ENCODE assay signal across 8 cellular contexts in genomic region chr15:70763950-70764730, GRCh38. TPM values are rescaled to one million over a fixed set of nuclear protein-coding genes. Genes with fewer than 3 reads are reported as not detected.
DNase-seq lines count a peak whose midpoint lies in the region; ATAC-seq and TF ChIP-seq lines count a peak whose summit lies in the region.

No MANE protein-coding gene starts in this region.

- no peaks in the 10 kb centered on the region for H3K27me3 ChIP-seq in tibial nerve

- TF ChIP-seq POLR2A in lower leg skin (IDR thresholded peaks at IDR 0.05) (no peak), tibial nerve (IDR thresholded peaks at IDR 0.05) (no peak)

- no peaks in the 10 kb centered on the region for H3K36me3 ChIP-seq in tibial nerve

- peaks cover 0 to 2% of the 10 kb centered on the region in 2 donors for H3K36me3 Mint-ChIP-seq in activated T-cell treated with anti-CD3 and anti-CD28 coated beads, Interleukin-2, amount 50 U/mL, for 72 hours (ENCODE audit: insufficient read depth in 2 of 2)

- no peak overlapping the region for H3K27ac Mint-ChIP-seq in activated T-cell treated with anti-CD3 and anti-CD28 coated beads, Interleukin-2, amount 50 U/mL, for 72 hours

- TF ChIP-seq CTCF in astrocyte of the spinal cord (IDR thresholded peaks at IDR 0.05; ENCODE audit: low read depth, low read length) (no peak), lower leg skin (IDR thresholded peaks at IDR 0.05) (no peak), tibial nerve (IDR thresholded peaks at IDR 0.05) (no peak)

- H3K27me3 Mint-ChIP-seq in activated T-cell treated with anti-CD3 and anti-CD28 coated beads, Interleukin-2, amount 50 U/mL, for 72 hours (ENCODE audit: low read depth), result peaks cover 56% of the 10 kb centered on the region

- no peak for DNase-seq in activated T-cell treated with anti-CD3 and anti-CD28 coated beads, Interleukin-2, amount 50 U/mL, for 72 hours
- DNase-seq in activated T-cell treated with anti-CD3 and anti-CD28 coated beads, Interleukin-2, amount 50 U/mL, for 1 hour, result no peak
- peak; percentile 19 for DNase-seq in astrocyte of the spinal cord (ENCODE audit: low read depth, low spot score)
- DNase-seq in lower leg skin (ENCODE audit: low spot score in 2 of 2), result no peak
- no peak for DNase-seq in tibial nerve (ENCODE audit: low spot score in 2 of 2)
- DNase-seq in activated CD8-positive, alpha-beta memory T cell treated with anti-CD3 and anti-CD28 coated beads for 24 hours, result no peak

- H3K9me3 ChIP-seq in tibial nerve, result no peaks in the 10 kb centered on the region

- intact Hi-C loops in lower leg skin (cut with DNase I; ENCODE audit: low total_unique reads), result no loop called here

- H3K4me3 Mint-ChIP-seq in activated T-cell treated with anti-CD3 and anti-CD28 coated beads, Interleukin-2, amount 50 U/mL, for 72 hours, result peak overlapping the region; percentile 94

- H3K4me1 Mint-ChIP-seq in activated T-cell treated with anti-CD3 and anti-CD28 coated beads, Interleukin-2, amount 50 U/mL, for 72 hours (ENCODE audit: low read depth), result peaks cover 22% of the 10 kb centered on the region

- in situ Hi-C loops in astrocyte of the spinal cord (cut with HindIII; ENCODE audit: low sequenced_read_pairs), result no loop called here

- 6 to 7% methylated on average over 17 of the region's 17 CpGs for WGBS in lower leg skin, 2 donors
- 8 to 10% methylated on average over 17 of the region's 17 CpGs for WGBS in tibial nerve, 2 donors

- peak overlapping the region; percentile 90 to 98 (median 94) for H3K27ac ChIP-seq in tibial nerve

- no peak for TF ChIP-seq EP300 in tibial nerve (IDR thresholded peaks at IDR 0.05)

- no peak for ATAC-seq in activated T-cell treated with anti-CD3 and anti-CD28 coated beads, Interleukin-2, amount 50 U/mL, for 72 hours (replicated peaks in 1 of 2)
- no peak for ATAC-seq in activated CD4-positive, CD25-positive, alpha-beta regulatory T cell treated with anti-CD3 and anti-CD28 coated beads, Interleukin-2, amount 50 U/mL, for 24 hours
- ATAC-seq in HG03354 (IDR thresholded peaks at IDR 0.05; ENCODE audit: poor library complexity, severe bottlenecking, unreplicated experiment), result no peak

- no peaks in the 10 kb centered on the region for H3K9me3 Mint-ChIP-seq in activated T-cell treated with anti-CD3 and anti-CD28 coated beads, Interleukin-2, amount 50 U/mL, for 72 hours

- H3K4me1 ChIP-seq in tibial nerve, result peaks cover 0 to 55% (median 10%) of the 10 kb centered on the region in 4 donors

- H3K4me3 ChIP-seq in astrocyte of the spinal cord (ENCODE audit: low read depth, low read length) (peak overlapping the region; percentile 94), lower leg skin (ENCODE audit: low read depth, poor library complexity, severe bottlenecking) (peak overlapping the region; percentile 21), tibial nerve (peak overlapping the region; percentile 69 to 99 (median 87))

RNA-seq across cellular contexts. Expression of gene UACA, which starts 0.8 kb away (rescaled TPM):
- total RNA-seq in activated T-cell treated with anti-CD3 and anti-CD28 coated beads, Interleukin-2, amount 50 U/mL, for 72 hours, result 1 to 10 TPM; 1.9 to 2.0 TPM
- total RNA-seq in lower leg skin (10 to 100 TPM; 37.8 to 47.3 (median 42.1) TPM), tibial nerve (100 to 1,000 TPM; 107 to 210 (median 168) TPM)

Comparison
In these comparisons a context has a peak if more than half of its experiments do, and no peak if none do; other contexts are left out.
1. H3K4me3 ChIP-seq: peak in every context shown above with its lines; median percentile 94 in astrocyte of the spinal cord; 87 in tibial nerve; 21 in lower leg skin.
2. RNA of gene UACA, which starts 0.8 kb away (total RNA-seq): 107 to 210 TPM in tibial nerve and 37.8 to 47.3 TPM in lower leg skin; 1.9 to 2.0 TPM in activated T-cell treated with anti-CD3 and anti-CD28 coated beads, Interleukin-2, amount 50 U/mL, for 72 hours; every median in the first group is over 10 times any median in the second.